ENCODE assay signal across 24 cellular contexts in the genomic region with DNA sequence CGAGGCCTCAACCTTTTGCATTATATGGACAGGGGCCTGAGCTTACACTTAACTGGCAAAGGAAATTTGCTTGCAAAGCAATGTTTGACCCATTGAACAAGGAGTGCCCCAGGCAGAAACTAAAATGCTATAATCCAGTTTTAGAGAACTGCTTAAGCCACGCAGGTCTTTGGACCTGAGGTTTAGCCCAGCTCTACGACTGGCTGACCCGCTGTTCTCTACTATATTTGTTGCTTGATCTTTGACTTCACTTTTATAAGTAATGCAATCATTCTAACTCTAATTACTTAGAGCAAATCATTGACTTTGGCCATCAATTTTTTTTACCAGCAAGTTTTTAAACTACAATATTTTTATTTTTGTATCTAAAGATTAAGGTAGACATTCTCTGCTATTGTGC.
"Had no signal": no experiment of that assay in that cellular context is flagged by ENCODE, and none has a peak within 500 bp of the region (broad histone marks: within the 10 kb centered on the region; RNA-seq: fewer than 3 reads in every experiment).

No MANE protein-coding gene starts in this region.

- ATAC-seq: effector memory CD8-positive, alpha-beta T cell; esophagus mucosa; foreskin keratinocyte; gastrocnemius medialis; gastroesophageal sphincter; heart left ventricle; heart right ventricle had no signal

- H3K36me3 ChIP-seq: colonic mucosa, esophagus muscularis mucosa, esophagus squamous epithelium, gastrocnemius medialis, gastroesophageal sphincter, heart left ventricle, heart right ventricle had no signal

- H3K4me1 ChIP-seq: colonic mucosa, foreskin keratinocyte had no signal

- H3K27me3 ChIP-seq: colonic mucosa, dorsolateral prefrontal cortex, esophagus muscularis mucosa, esophagus squamous epithelium, foreskin keratinocyte, gastrocnemius medialis, gastroesophageal sphincter, heart left ventricle, heart right ventricle had no signal

- H3K9me3 Mint-ChIP-seq: effector memory CD8-positive, alpha-beta T cell; endodermal cell had no signal

- DNase-seq: colonic mucosa; cortex of kidney; dermis blood vessel endothelial cell; dorsolateral prefrontal cortex; effector CD4-positive, alpha-beta T cell; effector CD8-positive, alpha-beta T cell; effector memory CD4-positive, alpha-beta T cell; effector memory CD8-positive, alpha-beta T cell; endodermal cell; erythroblast; esophagus squamous epithelium; foreskin fibroblast; foreskin keratinocyte; foreskin melanocyte; gastrocnemius medialis; glutamatergic neuron; head of caudate nucleus; heart left ventricle; heart right ventricle had no signal

- H3K4me3 ChIP-seq: colonic mucosa, coronary artery, dorsolateral prefrontal cortex, esophagus muscularis mucosa, esophagus squamous epithelium, gastrocnemius medialis, gastroesophageal sphincter, heart left ventricle, heart right ventricle had no signal

- H3K27ac ChIP-seq: colonic mucosa, coronary artery, dorsolateral prefrontal cortex, epithelial cell of prostate, esophagus muscularis mucosa, esophagus squamous epithelium, foreskin keratinocyte, gastrocnemius medialis, gastroesophageal sphincter, heart left ventricle, heart right ventricle had no signal

- H3K9me3 ChIP-seq: colonic mucosa, esophagus muscularis mucosa, esophagus squamous epithelium, gastrocnemius medialis, gastroesophageal sphincter, heart left ventricle, heart right ventricle had no signal

- H3K4me3 Mint-ChIP-seq: effector memory CD8-positive, alpha-beta T cell; endodermal cell had no signal

- H3K27ac Mint-ChIP-seq: effector memory CD8-positive, alpha-beta T cell; endodermal cell had no signal
